Comparison of ENCODE assay signal across 23 cellular contexts in the genomic region with DNA sequence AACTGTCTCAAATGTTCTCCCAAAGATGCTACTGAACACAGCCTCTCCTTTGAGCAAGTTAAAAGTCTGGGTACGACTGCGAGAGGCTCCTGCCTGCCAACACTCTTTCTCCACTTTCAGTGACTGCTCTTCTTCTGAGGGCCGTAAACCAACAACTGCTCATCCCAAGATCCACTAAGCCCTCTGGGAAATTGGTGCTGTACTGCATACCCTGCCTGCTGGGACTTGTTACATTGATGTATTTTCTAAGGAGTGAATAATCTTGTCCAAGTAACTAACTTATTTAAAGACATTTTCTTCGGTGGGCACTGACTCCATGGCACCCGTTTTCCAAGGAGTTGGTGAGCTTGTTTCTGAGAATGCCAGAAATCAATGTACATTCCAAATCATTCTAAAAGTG.
DNase-seq lines count a peak whose midpoint lies in the region; ATAC-seq and TF ChIP-seq lines count a peak whose summit lies in the region.
"Had no signal": no experiment of that assay in that cellular context is flagged by ENCODE, and none has a peak within 500 bp of the region (broad histone marks: within the 10 kb centered on the region; RNA-seq: fewer than 3 reads in every experiment).

No MANE protein-coding gene starts in this region.

- no peak overlapping the region for H3K4me3 Mint-ChIP-seq in neural progenitor cell
- H3K4me3 Mint-ChIP-seq: CD14-positive monocyte; CD4-positive, alpha-beta T cell; CD8-positive, alpha-beta memory T cell; GM23338; H9 had no signal

- H3K36me3 ChIP-seq in OCI-LY3 (replicated peaks; ENCODE audit: low read depth, low read length) (no peaks in the 10 kb centered on the region), esophagus muscularis mucosa (no peaks in the 10 kb centered on the region), neural progenitor cell (no peaks in the 10 kb centered on the region)
- H3K36me3 ChIP-seq: BE2C; BLaER1 treated with 17β-estradiol and CSF1 and Interleukin-3, amounts not matched to agents 10 nM and 100 nM had no signal

- TF ChIP-seq EP300 in esophagus muscularis mucosa (IDR thresholded peaks at IDR 0.05), result no peak

- peaks cover 5% of the 10 kb centered on the region for H3K27me3 Mint-ChIP-seq in neural progenitor cell (ENCODE audit: insufficient read depth, low read depth)

- H3K9me3 ChIP-seq in OCI-LY3 (ENCODE audit: insufficient read depth, low read length), result no peaks in the 10 kb centered on the region
- H3K9me3 ChIP-seq in esophagus muscularis mucosa, result peaks cover 0 to 7% (median 1%) of the 10 kb centered on the region in 4 donors
- no peaks in the 10 kb centered on the region for H3K9me3 ChIP-seq in neural progenitor cell (ENCODE audit: low read depth)
- H3K9me3 ChIP-seq: A549, BE2C had no signal

- WGBS in esophagus muscularis mucosa, result 73% methylated on average over 5 of the region's 5 CpGs

- no peak overlapping the region for H2AFZ ChIP-seq in OCI-LY3 (ENCODE audit: low read depth, low read length)
- H2AFZ ChIP-seq in neural progenitor cell (replicated peaks), result no peak overlapping the region
- H2AFZ ChIP-seq: GM23338 had no signal

- no peaks in the 10 kb centered on the region for H3K36me3 Mint-ChIP-seq in neural progenitor cell
- H3K36me3 Mint-ChIP-seq: CD14-positive monocyte; CD8-positive, alpha-beta memory T cell had no signal

- H3K9me3 Mint-ChIP-seq in neural progenitor cell, result peaks cover 4% of the 10 kb centered on the region
- H3K9me3 Mint-ChIP-seq: CD4-positive, alpha-beta T cell; CD8-positive, alpha-beta memory T cell; GM23338; H9 had no signal

- no peak for ATAC-seq in GM19395 (IDR thresholded peaks at IDR 0.05; ENCODE audit: unreplicated experiment)
- ATAC-seq: A549, GM12878, GM23338, HCT116 had no signal

- H3F3A ChIP-seq in neural progenitor cell (ENCODE audit: low read depth), result no peaks in the 10 kb centered on the region

- H3K79me2 ChIP-seq in OCI-LY3 (ENCODE audit: low read length) (no peaks in the 10 kb centered on the region), neural progenitor cell (ENCODE audit: low read depth) (no peaks in the 10 kb centered on the region)

- no peaks in the 10 kb centered on the region for H4K20me1 ChIP-seq in OCI-LY3 (ENCODE audit: insufficient read depth, low read length)
- no peaks in the 10 kb centered on the region for H4K20me1 ChIP-seq in neural progenitor cell (ENCODE audit: low read depth)
- H4K20me1 ChIP-seq: BLaER1 treated with 17β-estradiol and CSF1 and Interleukin-3, amounts not matched to agents 10 nM and 100 nM had no signal

- H3K4me1 Mint-ChIP-seq in neural progenitor cell, result peaks cover 4% of the 10 kb centered on the region
- H3K4me1 Mint-ChIP-seq: CD14-positive monocyte; CD8-positive, alpha-beta memory T cell had no signal

- peak overlapping the region; percentile 59 for H3K27ac Mint-ChIP-seq in neural progenitor cell
- H3K27ac Mint-ChIP-seq: CD14-positive monocyte; CD4-positive, alpha-beta T cell; CD8-positive, alpha-beta memory T cell; GM23338; H9 had no signal

- H3K4me1 ChIP-seq in OCI-LY3 (ENCODE audit: low read length) (peaks cover 54% of the 10 kb centered on the region), esophagus muscularis mucosa (no peaks in the 10 kb centered on the region), neural progenitor cell (peaks cover 5% of the 10 kb centered on the region)
- H3K4me1 ChIP-seq: A549, BE2C had no signal

- intact Hi-C loops in esophagus muscularis mucosa (cut with DNase I), result no loop called here

- H3K27ac ChIP-seq in OCI-LY3 (ENCODE audit: low read length) (no peak overlapping the region), esophagus muscularis mucosa (replicated peaks in 1 of 4) (no peak overlapping the region), neural progenitor cell (no peak overlapping the region)
- H3K27ac ChIP-seq: A549; BLaER1 treated with 17β-estradiol and CSF1 and Interleukin-3, amounts not matched to agents 10 nM and 100 nM had no signal

- 0 out of 2 replicates have a peak overlapping the region, but pooled peaks have one; percentile 41 for H3K4me3 ChIP-seq in OCI-LY3 (ENCODE audit: low read length)
- no peak overlapping the region for H3K4me3 ChIP-seq in esophagus muscularis mucosa
- no peak overlapping the region for H3K4me3 ChIP-seq in neural progenitor cell
- H3K4me3 ChIP-seq: A549; BLaER1 treated with 17β-estradiol and CSF1 and Interleukin-3, amounts not matched to agents 10 nM and 100 nM; GM12878; GM23338 had no signal

- H3K4me2 ChIP-seq in OCI-LY3 (ENCODE audit: low read length) (peak overlapping the region; percentile 80), neural progenitor cell (no peak overlapping the region)
- H3K4me2 ChIP-seq: A549, GM23338 had no signal

- peak; percentile 84 for DNase-seq in esophagus muscularis mucosa (ENCODE audit: extremely low spot score)
- no peak for DNase-seq in neural progenitor cell (ENCODE audit: low spot score)
- DNase-seq in MV-4-11 (lab: John Stamatoyannopoulos, UW), result no peak
- DNase-seq in SK-N-DZ (ENCODE audit: low spot score), result no peak
- DNase-seq: 8988T; ACHN; AML-193; BE2C; CD4-positive, alpha-beta T cell; CD8-positive, alpha-beta memory T cell; DMS 273 treated with DMSO at 0.1 percent for 48 hours; DMS79; EL; GDM1; H9 had no signal

- no peak for TF ChIP-seq CTCF in OCI-LY3 (IDR thresholded peaks at IDR 0.05; ENCODE audit: low read depth, low read length)
- no peak for TF ChIP-seq CTCF in esophagus muscularis mucosa (IDR thresholded peaks at IDR 0.05)
- no peak for TF ChIP-seq CTCF in neural progenitor cell (IDR thresholded peaks at IDR 0.05)

- H3K27me3 ChIP-seq in OCI-LY3 (ENCODE audit: low read depth, low read length) (peaks cover 32% of the 10 kb centered on the region), esophagus muscularis mucosa (peaks cover 0 to 64% (median 2%) of the 10 kb centered on the region in 4 donors), neural progenitor cell (peaks cover 100% of the 10 kb centered on the region)
- H3K27me3 ChIP-seq: BLaER1 treated with 17β-estradiol and CSF1 and Interleukin-3, amounts not matched to agents 10 nM and 100 nM had no signal

- no peak overlapping the region for H3K9ac ChIP-seq in OCI-LY3 (ENCODE audit: low read length)
- no peak overlapping the region for H3K9ac ChIP-seq in neural progenitor cell
- H3K9ac ChIP-seq: BLaER1 treated with 17β-estradiol and CSF1 and Interleukin-3, amounts not matched to agents 10 nM and 100 nM had no signal

- no peak for TF ChIP-seq POLR2A in esophagus muscularis mucosa (IDR thresholded peaks at IDR 0.05; ENCODE audit: low read depth)
